1 cellular context compared by ENCODE assay signal in genomic region chr19:45668342-45668871, GRCh38.
TF ChIP-seq lines count a peak whose summit lies in the region.

No MANE protein-coding gene starts in this region.

TF ChIP-seq in IMR-90, 13 proteins besides CTCF, POLR2A, EP300 and RAD21:
- no peak for TF ChIP-seq FOS (IDR thresholded peaks at IDR 0.05; ENCODE audit: low read depth, low read length)
- TF ChIP-seq USF2 (IDR thresholded peaks at IDR 0.05; ENCODE audit: low read depth, low read length) = no peak
- TF ChIP-seq BHLHE40 (IDR thresholded peaks at IDR 0.05; ENCODE audit: low read depth, low read length) = no peak
- no peak for TF ChIP-seq SMC3 (IDR thresholded peaks at IDR 0.05; ENCODE audit: low read depth, low read length)
- no peak for TF ChIP-seq RFX5 (IDR thresholded peaks at IDR 0.05; ENCODE audit: low read depth, low read length)
- TF ChIP-seq RCOR1 (IDR thresholded peaks at IDR 0.05; ENCODE audit: insufficient replicate concordance, low read length) = no peak
- no peak for TF ChIP-seq CEBPB (IDR thresholded peaks at IDR 0.05; ENCODE audit: low read depth, low read length)
- TF ChIP-seq MXI1 (IDR thresholded peaks at IDR 0.05; ENCODE audit: borderline replicate concordance, low read depth, low read length) = no peak
- no peak for TF ChIP-seq CHD1 (IDR thresholded peaks at IDR 0.05; ENCODE audit: low read depth, low read length)
- TF ChIP-seq ELK1 (IDR thresholded peaks at IDR 0.05; ENCODE audit: borderline replicate concordance, low read depth, low read length) = no peak
- no peak for TF ChIP-seq MAFK (IDR thresholded peaks at IDR 0.05; ENCODE audit: low read depth, low read length)
